1 cellular context compared by ENCODE assay signal in genomic region chr6:167576798-167577528, GRCh38.
TF ChIP-seq lines count a peak whose summit lies in the region.

No MANE protein-coding gene starts in this region.

TF ChIP-seq in GM23338, 12 proteins besides CTCF, POLR2A, EP300 and RAD21 (continued from another document):
- TF ChIP-seq ZNF462 (CRISPR knock-in tag; IDR thresholded peaks at IDR 0.05) (no peak), EZH2 (IDR thresholded peaks at IDR 0.05; ENCODE audit: low read depth, unreplicated experiment) (no peak)
- TF ChIP-seq, protein P1, sequence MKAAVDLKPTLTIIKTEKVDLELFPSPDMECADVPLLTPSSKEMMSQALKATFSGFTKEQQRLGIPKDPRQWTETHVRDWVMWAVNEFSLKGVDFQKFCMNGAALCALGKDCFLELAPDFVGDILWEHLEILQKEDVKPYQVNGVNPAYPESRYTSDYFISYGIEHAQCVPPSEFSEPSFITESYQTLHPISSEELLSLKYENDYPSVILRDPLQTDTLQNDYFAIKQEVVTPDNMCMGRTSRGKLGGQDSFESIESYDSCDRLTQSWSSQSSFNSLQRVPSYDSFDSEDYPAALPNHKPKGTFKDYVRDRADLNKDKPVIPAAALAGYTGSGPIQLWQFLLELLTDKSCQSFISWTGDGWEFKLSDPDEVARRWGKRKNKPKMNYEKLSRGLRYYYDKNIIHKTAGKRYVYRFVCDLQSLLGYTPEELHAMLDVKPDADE (IDR thresholded peaks at IDR 0.05) = no peak
